ENCODE assay signal across 1 cellular context in genomic region chr12:57771873-57772428, GRCh38.
A peak's percentile ranks its signal among the peaks of the same experiment; 100 is the strongest.
TF ChIP-seq lines count a peak whose summit lies in the region.

Gene METTL1 (minus strand): TSS chr12:57772105. CDS start chr12:57772083, 22 bp downstream.

TF ChIP-seq in GM12878, 131 proteins besides CTCF, POLR2A, EP300 and RAD21 (continued from another document and continues in another):
- TF ChIP-seq BCL3 (IDR thresholded peaks at IDR 0.05; ENCODE audit: borderline replicate concordance, insufficient read depth, low read depth, low read length, poor library complexity, severe bottlenecking), result no peak
- TF ChIP-seq, protein P1, sequence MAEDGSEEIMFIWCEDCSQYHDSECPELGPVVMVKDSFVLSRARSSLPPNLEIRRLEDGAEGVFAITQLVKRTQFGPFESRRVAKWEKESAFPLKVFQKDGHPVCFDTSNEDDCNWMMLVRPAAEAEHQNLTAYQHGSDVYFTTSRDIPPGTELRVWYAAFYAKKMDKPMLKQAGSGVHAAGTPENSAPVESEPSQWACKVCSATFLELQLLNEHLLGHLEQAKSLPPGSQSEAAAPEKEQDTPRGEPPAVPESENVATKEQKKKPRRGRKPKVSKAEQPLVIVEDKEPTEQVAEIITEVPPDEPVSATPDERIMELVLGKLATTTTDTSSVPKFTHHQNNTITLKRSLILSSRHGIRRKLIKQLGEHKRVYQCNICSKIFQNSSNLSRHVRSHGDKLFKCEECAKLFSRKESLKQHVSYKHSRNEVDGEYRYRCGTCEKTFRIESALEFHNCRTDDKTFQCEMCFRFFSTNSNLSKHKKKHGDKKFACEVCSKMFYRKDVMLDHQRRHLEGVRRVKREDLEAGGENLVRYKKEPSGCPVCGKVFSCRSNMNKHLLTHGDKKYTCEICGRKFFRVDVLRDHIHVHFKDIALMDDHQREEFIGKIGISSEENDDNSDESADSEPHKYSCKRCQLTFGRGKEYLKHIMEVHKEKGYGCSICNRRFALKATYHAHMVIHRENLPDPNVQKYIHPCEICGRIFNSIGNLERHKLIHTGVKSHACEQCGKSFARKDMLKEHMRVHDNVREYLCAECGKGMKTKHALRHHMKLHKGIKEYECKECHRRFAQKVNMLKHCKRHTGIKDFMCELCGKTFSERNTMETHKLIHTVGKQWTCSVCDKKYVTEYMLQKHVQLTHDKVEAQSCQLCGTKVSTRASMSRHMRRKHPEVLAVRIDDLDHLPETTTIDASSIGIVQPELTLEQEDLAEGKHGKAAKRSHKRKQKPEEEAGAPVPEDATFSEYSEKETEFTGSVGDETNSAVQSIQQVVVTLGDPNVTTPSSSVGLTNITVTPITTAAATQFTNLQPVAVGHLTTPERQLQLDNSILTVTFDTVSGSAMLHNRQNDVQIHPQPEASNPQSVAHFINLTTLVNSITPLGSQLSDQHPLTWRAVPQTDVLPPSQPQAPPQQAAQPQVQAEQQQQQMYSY (CRISPR knock-in tag; IDR thresholded peaks at IDR 0.05), result no peak
- no peak for TF ChIP-seq TCF12 (IDR thresholded peaks at IDR 0.05; ENCODE audit: low read depth, low read length)
- TF ChIP-seq, protein P2, sequence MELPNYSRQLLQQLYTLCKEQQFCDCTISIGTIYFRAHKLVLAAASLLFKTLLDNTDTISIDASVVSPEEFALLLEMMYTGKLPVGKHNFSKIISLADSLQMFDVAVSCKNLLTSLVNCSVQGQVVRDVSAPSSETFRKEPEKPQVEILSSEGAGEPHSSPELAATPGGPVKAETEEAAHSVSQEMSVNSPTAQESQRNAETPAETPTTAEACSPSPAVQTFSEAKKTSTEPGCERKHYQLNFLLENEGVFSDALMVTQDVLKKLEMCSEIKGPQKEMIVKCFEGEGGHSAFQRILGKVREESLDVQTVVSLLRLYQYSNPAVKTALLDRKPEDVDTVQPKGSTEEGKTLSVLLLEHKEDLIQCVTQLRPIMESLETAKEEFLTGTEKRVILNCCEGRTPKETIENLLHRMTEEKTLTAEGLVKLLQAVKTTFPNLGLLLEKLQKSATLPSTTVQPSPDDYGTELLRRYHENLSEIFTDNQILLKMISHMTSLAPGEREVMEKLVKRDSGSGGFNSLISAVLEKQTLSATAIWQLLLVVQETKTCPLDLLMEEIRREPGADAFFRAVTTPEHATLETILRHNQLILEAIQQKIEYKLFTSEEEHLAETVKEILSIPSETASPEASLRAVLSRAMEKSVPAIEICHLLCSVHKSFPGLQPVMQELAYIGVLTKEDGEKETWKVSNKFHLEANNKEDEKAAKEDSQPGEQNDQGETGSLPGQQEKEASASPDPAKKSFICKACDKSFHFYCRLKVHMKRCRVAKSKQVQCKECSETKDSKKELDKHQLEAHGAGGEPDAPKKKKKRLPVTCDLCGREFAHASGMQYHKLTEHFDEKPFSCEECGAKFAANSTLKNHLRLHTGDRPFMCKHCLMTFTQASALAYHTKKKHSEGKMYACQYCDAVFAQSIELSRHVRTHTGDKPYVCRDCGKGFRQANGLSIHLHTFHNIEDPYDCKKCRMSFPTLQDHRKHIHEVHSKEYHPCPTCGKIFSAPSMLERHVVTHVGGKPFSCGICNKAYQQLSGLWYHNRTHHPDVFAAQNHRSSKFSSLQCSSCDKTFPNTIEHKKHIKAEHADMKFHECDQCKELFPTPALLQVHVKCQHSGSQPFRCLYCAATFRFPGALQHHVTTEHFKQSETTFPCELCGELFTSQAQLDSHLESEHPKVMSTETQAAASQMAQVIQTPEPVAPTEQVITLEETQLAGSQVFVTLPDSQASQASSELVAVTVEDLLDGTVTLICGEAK (IDR thresholded peaks at IDR 0.05; ENCODE audit: borderline replicate concordance), result peak; percentile 41; the same call in 1 of the 2 replicates
- no peak for TF ChIP-seq SMAD1 (IDR thresholded peaks at IDR 0.05; ENCODE audit: low read depth, partially characterized antibody)
- no peak for TF ChIP-seq YBX1 (IDR thresholded peaks at IDR 0.05)
- TF ChIP-seq NR2F1 (conservative IDR thresholded peaks at IDR 0.05), result no peak
- TF ChIP-seq TCF7 (IDR thresholded peaks at IDR 0.05; ENCODE audit: borderline replicate concordance), result no peak
- TF ChIP-seq SP1 (IDR thresholded peaks at IDR 0.05; ENCODE audit: low read depth, low read length), result peak; percentile 86
- TF ChIP-seq RELA (IDR thresholded peaks at IDR 0.05; ENCODE audit: borderline replicate concordance, partially characterized antibody), result peak; percentile 38
- TF ChIP-seq ASH2L (IDR thresholded peaks at IDR 0.05; ENCODE audit: borderline replicate concordance, low read depth), result no peak
- TF ChIP-seq CREB1 (IDR thresholded peaks at IDR 0.05; ENCODE audit: low read depth), result peak; percentile 99
- TF ChIP-seq NFIC (IDR thresholded peaks at IDR 0.05; ENCODE audit: low read depth, low read length), result no peak
- TF ChIP-seq, protein P3, sequence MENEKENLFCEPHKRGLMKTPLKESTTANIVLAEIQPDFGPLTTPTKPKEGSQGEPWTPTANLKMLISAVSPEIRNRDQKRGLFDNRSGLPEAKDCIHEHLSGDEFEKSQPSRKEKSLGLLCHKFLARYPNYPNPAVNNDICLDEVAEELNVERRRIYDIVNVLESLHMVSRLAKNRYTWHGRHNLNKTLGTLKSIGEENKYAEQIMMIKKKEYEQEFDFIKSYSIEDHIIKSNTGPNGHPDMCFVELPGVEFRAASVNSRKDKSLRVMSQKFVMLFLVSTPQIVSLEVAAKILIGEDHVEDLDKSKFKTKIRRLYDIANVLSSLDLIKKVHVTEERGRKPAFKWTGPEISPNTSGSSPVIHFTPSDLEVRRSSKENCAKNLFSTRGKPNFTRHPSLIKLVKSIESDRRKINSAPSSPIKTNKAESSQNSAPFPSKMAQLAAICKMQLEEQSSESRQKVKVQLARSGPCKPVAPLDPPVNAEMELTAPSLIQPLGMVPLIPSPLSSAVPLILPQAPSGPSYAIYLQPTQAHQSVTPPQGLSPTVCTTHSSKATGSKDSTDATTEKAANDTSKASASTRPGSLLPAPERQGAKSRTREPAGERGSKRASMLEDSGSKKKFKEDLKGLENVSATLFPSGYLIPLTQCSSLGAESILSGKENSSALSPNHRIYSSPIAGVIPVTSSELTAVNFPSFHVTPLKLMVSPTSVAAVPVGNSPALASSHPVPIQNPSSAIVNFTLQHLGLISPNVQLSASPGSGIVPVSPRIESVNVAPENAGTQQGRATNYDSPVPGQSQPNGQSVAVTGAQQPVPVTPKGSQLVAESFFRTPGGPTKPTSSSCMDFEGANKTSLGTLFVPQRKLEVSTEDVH (IDR thresholded peaks at IDR 0.05; ENCODE audit: low read depth, partially characterized antibody), result peak; percentile 72
- TF ChIP-seq ATF3 (IDR thresholded peaks at IDR 0.05; ENCODE audit: borderline replicate concordance, extremely low read depth, low read depth, low read length), result peak; percentile 77; the same call in 1 of the 2 replicates
- no peak for TF ChIP-seq PKNOX1 (IDR thresholded peaks at IDR 0.05)
- peak; percentile 56; the same call in 1 of the 3 replicates for TF ChIP-seq POU2F2 (IDR thresholded peaks at IDR 0.05; ENCODE audit: borderline replicate concordance, low read depth, low read length)
- peak; percentile 25 for TF ChIP-seq SIX5 (IDR thresholded peaks at IDR 0.05; ENCODE audit: low read depth, low read length, severe bottlenecking)
- peak; percentile 74 for TF ChIP-seq CHD2 (IDR thresholded peaks at IDR 0.05; ENCODE audit: borderline replicate concordance, low read depth, low read length)
- peak; percentile 48; the same call in 1 of the 2 replicates for TF ChIP-seq POLR2AphosphoS2 (IDR thresholded peaks at IDR 0.05; ENCODE audit: low read depth, low read length)
- TF ChIP-seq CEBPZ (IDR thresholded peaks at IDR 0.05; ENCODE audit: low read depth, low read length), result no peak
- TF ChIP-seq MYB (IDR thresholded peaks at IDR 0.05; ENCODE audit: borderline replicate concordance, low read depth, low read length), result no peak
- TF ChIP-seq NKRF (conservative IDR thresholded peaks at IDR 0.05), result peak; percentile 99
- TF ChIP-seq BACH1 (IDR thresholded peaks at IDR 0.05; ENCODE audit: borderline replicate concordance), result peak; percentile 4; the same call in 1 of the 2 replicates
- TF ChIP-seq ATF2 (IDR thresholded peaks at IDR 0.05; ENCODE audit: low read length), result peak; percentile 85
- TF ChIP-seq RAD51 (IDR thresholded peaks at IDR 0.05), result no peak; the same call in 1 of the 2 replicates
- TF ChIP-seq STAT1 (conservative IDR thresholded peaks at IDR 0.05), result 0 out of 2 replicates have a peak, but pooled peaks have one; percentile 34
- TF ChIP-seq ZBTB33 (IDR thresholded peaks at IDR 0.05), result no peak
- peak; percentile 98 for TF ChIP-seq SIN3A (IDR thresholded peaks at IDR 0.05; ENCODE audit: low read depth, low read length)
- TF ChIP-seq NR2C1 (IDR thresholded peaks at IDR 0.05), result no peak
- TF ChIP-seq SMARCA5 (IDR thresholded peaks at IDR 0.05), result peak; percentile 86
